1 cellular context compared by ENCODE assay signal in genomic region chr5:125411163-125412050, GRCh38.
TF ChIP-seq lines count a peak whose summit lies in the region.

No MANE protein-coding gene starts in this region.

TF ChIP-seq in GM23338, 12 proteins besides CTCF, POLR2A, EP300 and RAD21 (continued from another document):
- TF ChIP-seq REST (IDR thresholded peaks at IDR 0.05; ENCODE audit: unreplicated experiment) (no peak), ETS1 (IDR thresholded peaks at IDR 0.05) (no peak), EZH2phosphoT487 (IDR thresholded peaks at IDR 0.05; ENCODE audit: unreplicated experiment) (no peak), ZNF331 (CRISPR knock-in tag; IDR thresholded peaks at IDR 0.05; ENCODE audit: low read depth) (no peak), CREB1 (CRISPR knock-in tag; IDR thresholded peaks at IDR 0.05; ENCODE audit: low read depth) (no peak), ZNF114 (CRISPR knock-in tag; IDR thresholded peaks at IDR 0.05) (no peak), NANOG (IDR thresholded peaks at IDR 0.05; ENCODE audit: borderline replicate concordance) (no peak), EZH2 (IDR thresholded peaks at IDR 0.05; ENCODE audit: low read depth, unreplicated experiment) (no peak)
TF ChIP-seq in GM23338: peak in this region for 0.
